ENCODE assay signal across 8 cellular contexts in the genomic region with DNA sequence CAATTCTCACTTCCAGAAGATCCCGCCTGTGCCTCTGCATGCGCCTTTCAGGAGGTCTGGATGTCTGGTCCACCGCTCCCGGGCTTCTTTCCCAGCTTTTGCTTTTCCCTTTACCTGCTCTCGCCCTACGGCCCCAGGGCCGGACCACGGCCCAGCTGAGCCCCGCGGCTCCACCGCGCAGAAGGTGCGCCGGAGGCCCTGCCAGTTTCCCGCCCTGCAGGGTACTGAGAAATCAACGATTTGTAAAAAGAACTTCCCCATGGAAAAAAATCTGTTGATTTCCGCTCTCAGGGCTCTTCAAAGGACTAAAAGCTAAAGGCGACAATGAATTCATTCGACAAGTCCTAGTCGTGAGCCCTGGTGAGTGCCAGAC. TPM values are rescaled to one million over a fixed set of nuclear protein-coding genes. Genes with fewer than 3 reads are reported as not detected.
DNase-seq lines count a peak whose midpoint lies in the region; ATAC-seq, FAIRE-seq and TF ChIP-seq lines count a peak whose summit lies in the region.

No MANE protein-coding gene starts in this region.

- no peak overlapping the region for H3K23ac ChIP-seq in IMR-90 (ENCODE audit: low read depth, low read length)

- H3K9me3 ChIP-seq in IMR-90 (ENCODE audit: control insufficient read depth, insufficient read depth, low read length) (no peaks in the 10 kb centered on the region), ectodermal cell (ENCODE audit: control insufficient read depth, low read length) (no peaks in the 10 kb centered on the region), muscle layer of colon (ENCODE audit: low read length) (no peaks in the 10 kb centered on the region)

- H3K9me1 ChIP-seq in IMR-90 (ENCODE audit: insufficient read depth, low read length): no peaks in the 10 kb centered on the region

- H3K4me3 ChIP-seq in IMR-90 (ENCODE audit: insufficient read depth, low read depth, low read length): peak overlapping the region; percentile 38
- peak overlapping the region; percentile 58 for H3K4me3 ChIP-seq in ectodermal cell (ENCODE audit: insufficient read depth, low read depth, low read length)
- peak overlapping the region; percentile 53 to 71 for H3K4me3 ChIP-seq in muscle layer of colon (ENCODE audit: low read depth in 1 of 2, low read length in 2 of 2)

- peaks cover 31% of the 10 kb centered on the region for H3K27me3 ChIP-seq in IMR-90 (ENCODE audit: control insufficient read depth, insufficient read depth, low read length)
- H3K27me3 ChIP-seq in ectodermal cell (ENCODE audit: control insufficient read depth, insufficient read depth, low read length, poor library complexity, severe bottlenecking): no peaks in the 10 kb centered on the region
- no peaks in the 10 kb centered on the region for H3K27me3 ChIP-seq in muscle layer of colon (ENCODE audit: control insufficient read depth in 1 of 2, insufficient read depth in 2 of 2, low read length in 2 of 2)

- H2AK9ac ChIP-seq in IMR-90 (replicated peaks; ENCODE audit: low read depth, low read length, poor library complexity): no peak overlapping the region

- H4K8ac ChIP-seq in IMR-90 (ENCODE audit: low read depth in 2 of 2, low read length in 2 of 2): peak overlapping the region; percentile 79

- peak overlapping the region; percentile 26; the same call in 1 of the 2 replicates for H3K4ac ChIP-seq in IMR-90 (ENCODE audit: low read depth, low read length)

- H3K79me1 ChIP-seq in IMR-90 (ENCODE audit: low read depth in 1 of 2, low read length in 2 of 2): no peaks in the 10 kb centered on the region

- H2BK20ac ChIP-seq in IMR-90 (ENCODE audit: low read depth, low read length): no peak overlapping the region

- H3K56ac ChIP-seq in IMR-90 (ENCODE audit: extremely low read depth, insufficient read depth, low read length): no peak overlapping the region

- CTCF ChIA-PET in IMR-90 (lab: Yijun Ruan, JAX): no interaction called here

- no peak for FAIRE-seq in D721Med (lab: Jason Lieb, UNC)

- dilution Hi-C loops in IMR-90 (cut with HindIII; ENCODE audit: low sequenced_read_pairs, unreplicated experiment): no loop called here

- peak overlapping the region; percentile 79 for H3K4me2 ChIP-seq in IMR-90 (ENCODE audit: low read depth, low read length)

- H3K4me1 ChIP-seq in IMR-90 (ENCODE audit: control insufficient read depth, insufficient read depth, low read length) (peaks cover 2% of the 10 kb centered on the region; the same call in 1 of the 2 replicates), ectodermal cell (ENCODE audit: control insufficient read depth, insufficient read depth, low read length) (no peaks in the 10 kb centered on the region), muscle layer of colon (ENCODE audit: insufficient read depth, low read length) (peaks cover 4% of the 10 kb centered on the region)

- POLR2A ChIA-PET in IMR-90 (lab: Charles Lee; ENCODE audit: unreplicated experiment): no interaction called here

- H3K27ac ChIP-seq in IMR-90 (ENCODE audit: insufficient read depth, low read length) (peak overlapping the region; percentile 71), ectodermal cell (ENCODE audit: insufficient read depth, low read depth, low read length, poor library complexity, severe bottlenecking) (peak overlapping the region; percentile 82), muscle layer of colon (ENCODE audit: low read depth, low read length) (peak overlapping the region; percentile 59)

- H3K36me3 ChIP-seq in IMR-90 (ENCODE audit: control insufficient read depth, insufficient read depth, low read length): no peaks in the 10 kb centered on the region
- no peaks in the 10 kb centered on the region for H3K36me3 ChIP-seq in ectodermal cell (ENCODE audit: control insufficient read depth, insufficient read depth, low read length)
- H3K36me3 ChIP-seq in muscle layer of colon (ENCODE audit: insufficient read depth, low read length): no peaks in the 10 kb centered on the region

- no peak overlapping the region for H2BK15ac ChIP-seq in IMR-90 (ENCODE audit: low read depth, low read length)

- DNase-seq in AG08395 (ENCODE audit: low spot score) (peak; percentile 3), IMR-90 (no peak), DMS153 treated with DMSO at 0.1 percent for 48 hours (lab: John Stamatoyannopoulos, UW; ENCODE audit: unreplicated experiment) (no peak), medulla oblongata (ENCODE audit: extremely low spot score) (no peak), D721Med (ENCODE audit: insufficient read length, low spot score) (no peak)

- TF ChIP-seq POLR2A in IMR-90 (IDR thresholded peaks at IDR 0.05; ENCODE audit: low read depth, low read length): no peak

- TF ChIP-seq RAD21 in IMR-90 (IDR thresholded peaks at IDR 0.05; ENCODE audit: low read length): no peak

- peak overlapping the region; percentile 44 for H3K9ac ChIP-seq in IMR-90 (ENCODE audit: low read depth, low read length)
- H3K9ac ChIP-seq in muscle layer of colon (ENCODE audit: low read length): peak overlapping the region; percentile 49

- peak overlapping the region; percentile 73 for H4K5ac ChIP-seq in IMR-90 (ENCODE audit: low read depth, low read length)

- 27% methylated on average over 18 of the region's 20 CpGs; no CpG with 5 or more reads in 1 of the 2 experiments for WGBS in IMR-90 (ENCODE audit: extremely low coverage in 2 of 2, insufficient read length in 1 of 2), 2 experiments
- 6 to 8% methylated on average over 20 of the region's 20 CpGs for WGBS in ectodermal cell, 2 experiments

- H3K18ac ChIP-seq in IMR-90 (ENCODE audit: low read depth, low read length): peak overlapping the region; percentile 3; the same call in 1 of the 2 replicates

- no peaks in the 10 kb centered on the region for H4K20me1 ChIP-seq in IMR-90 (ENCODE audit: insufficient read depth, low read length)

- H2BK5ac ChIP-seq in IMR-90 (ENCODE audit: low read depth, low read length, poor library complexity, severe bottlenecking): no peak overlapping the region

- BruUV-seq in IMR-90 (replicated peaks; lab: Mats Ljungman, UMichigan): no TSS peak

- H4K91ac ChIP-seq in IMR-90 (ENCODE audit: insufficient read depth, low read depth, low read length): peak overlapping the region; percentile 37; the same call in 1 of the 2 replicates

- intact Hi-C loops in IMR-90 (cut with micrococcal nuclease): no loop called here

- peak overlapping the region; percentile 91 for H2AFZ ChIP-seq in IMR-90 (replicated peaks; ENCODE audit: low read length, poor library complexity)

- peak overlapping the region; percentile 32; the same call in 1 of the 2 replicates for H2BK120ac ChIP-seq in IMR-90 (ENCODE audit: low read depth, low read length)

- in situ Hi-C loops in IMR-90 (cut with MboI; ENCODE audit: low sequenced_read_pairs): no loop called here

- no peak overlapping the region for H2AK5ac ChIP-seq in IMR-90 (ENCODE audit: low read depth, low read length)

- peak; percentile 8 for ATAC-seq in IMR-90 (ENCODE audit: low read depth)
- ATAC-seq in GM21367 (IDR thresholded peaks at IDR 0.05; ENCODE audit: unreplicated experiment): no peak

- TF ChIP-seq CTCF in IMR-90 (conservative IDR thresholded peaks at IDR 0.05; ENCODE audit: low read depth, low read length) (no peak), D721Med (IDR thresholded peaks at IDR 0.05; ENCODE audit: insufficient read depth, missing control alignments) (no peak)

- no peak overlapping the region for H3K14ac ChIP-seq in IMR-90 (replicated peaks; ENCODE audit: low read depth, low read length)

TF ChIP-seq in IMR-90, 13 proteins besides CTCF, POLR2A, EP300 and RAD21 (continues in another document):
- no peak for TF ChIP-seq RFX5 (IDR thresholded peaks at IDR 0.05; ENCODE audit: low read depth, low read length)
- TF ChIP-seq NFE2L2 (IDR thresholded peaks at IDR 0.05; ENCODE audit: low read depth, low read length): no peak
- no peak for TF ChIP-seq RCOR1 (IDR thresholded peaks at IDR 0.05; ENCODE audit: insufficient replicate concordance, low read length)
- TF ChIP-seq BHLHE40 (IDR thresholded peaks at IDR 0.05; ENCODE audit: low read depth, low read length): no peak
- TF ChIP-seq, protein P1, sequence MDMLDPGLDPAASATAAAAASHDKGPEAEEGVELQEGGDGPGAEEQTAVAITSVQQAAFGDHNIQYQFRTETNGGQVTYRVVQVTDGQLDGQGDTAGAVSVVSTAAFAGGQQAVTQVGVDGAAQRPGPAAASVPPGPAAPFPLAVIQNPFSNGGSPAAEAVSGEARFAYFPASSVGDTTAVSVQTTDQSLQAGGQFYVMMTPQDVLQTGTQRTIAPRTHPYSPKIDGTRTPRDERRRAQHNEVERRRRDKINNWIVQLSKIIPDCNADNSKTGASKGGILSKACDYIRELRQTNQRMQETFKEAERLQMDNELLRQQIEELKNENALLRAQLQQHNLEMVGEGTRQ (IDR thresholded peaks at IDR 0.05; ENCODE audit: low read depth, low read length): no peak
- no peak for TF ChIP-seq CHD1 (IDR thresholded peaks at IDR 0.05; ENCODE audit: low read depth, low read length)
- TF ChIP-seq, protein P2, sequence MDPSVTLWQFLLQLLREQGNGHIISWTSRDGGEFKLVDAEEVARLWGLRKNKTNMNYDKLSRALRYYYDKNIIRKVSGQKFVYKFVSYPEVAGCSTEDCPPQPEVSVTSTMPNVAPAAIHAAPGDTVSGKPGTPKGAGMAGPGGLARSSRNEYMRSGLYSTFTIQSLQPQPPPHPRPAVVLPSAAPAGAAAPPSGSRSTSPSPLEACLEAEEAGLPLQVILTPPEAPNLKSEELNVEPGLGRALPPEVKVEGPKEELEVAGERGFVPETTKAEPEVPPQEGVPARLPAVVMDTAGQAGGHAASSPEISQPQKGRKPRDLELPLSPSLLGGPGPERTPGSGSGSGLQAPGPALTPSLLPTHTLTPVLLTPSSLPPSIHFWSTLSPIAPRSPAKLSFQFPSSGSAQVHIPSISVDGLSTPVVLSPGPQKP (IDR thresholded peaks at IDR 0.05; ENCODE audit: borderline replicate concordance, low read depth, low read length): no peak
- TF ChIP-seq MAFK (IDR thresholded peaks at IDR 0.05; ENCODE audit: low read depth, low read length): no peak
- TF ChIP-seq CEBPB (IDR thresholded peaks at IDR 0.05; ENCODE audit: low read depth, low read length): no peak
- TF ChIP-seq MAZ (IDR thresholded peaks at IDR 0.05; ENCODE audit: borderline replicate concordance, low read depth, low read length): no peak

RNA-seq across cellular contexts. Expression of gene RNU1-2, which starts 7.0 kb away (rescaled TPM):
- under 0.01 TPM in 2 replicates for total RNA-seq in IMR-90 (2012; rRNA removed)
- polyA plus RNA-seq in IMR-90 (2012; rRNA removed): not detected in 2 replicates
- polyA plus RNA-seq in IMR-90 (2012; cell fraction: cytosol; rRNA removed): not detected in 2 replicates
- not detected in 2 replicates for polyA plus RNA-seq in IMR-90 (2012; cell fraction: nucleus; rRNA removed; ENCODE audit: low replicate concordance)
- 2,448 TPM for polyA plus RNA-seq in ectodermal cell (2013, experiment 1 of 4)
- 3,281 TPM for polyA plus RNA-seq in ectodermal cell (2013, experiment 2 of 4)
- 16,052 TPM for polyA plus RNA-seq in ectodermal cell (2013, experiment 3 of 4)
- polyA plus RNA-seq in ectodermal cell (2013, experiment 4 of 4): 9,026 TPM

RNA-seq across cellular contexts. Expression of gene CROCC, which starts 32.9 kb away (rescaled TPM):
- 7.2 and 7.5 TPM in 2 replicates for total RNA-seq in IMR-90 (2012; rRNA removed)
- 13.7 and 14.7 TPM in 2 replicates for polyA plus RNA-seq in IMR-90 (2012; rRNA removed)
- 10.7 and 12.9 TPM in 2 replicates for polyA plus RNA-seq in IMR-90 (2012; cell fraction: cytosol; rRNA removed)
- 82.9 and 147 TPM in 2 replicates for polyA plus RNA-seq in IMR-90 (2012; cell fraction: nucleus; rRNA removed; ENCODE audit: low replicate concordance)
- polyA plus RNA-seq in ectodermal cell (2013, experiment 1 of 4): 61.3 TPM
- polyA plus RNA-seq in ectodermal cell (2013, experiment 2 of 4): 60.1 TPM
- 43.9 TPM for polyA plus RNA-seq in ectodermal cell (2013, experiment 3 of 4)
- 50.1 TPM for polyA plus RNA-seq in ectodermal cell (2013, experiment 4 of 4)
